ENCODE assay signal across 15 cellular contexts in genomic region chr17:72031219-72031906, GRCh38.
DNase-seq lines count a peak whose midpoint lies in the region; ATAC-seq, FAIRE-seq and TF ChIP-seq lines count a peak whose summit lies in the region.
"Had no signal": no experiment of that assay in that cellular context is flagged by ENCODE, and none has a peak within 500 bp of the region (broad histone marks: within the 10 kb centered on the region; RNA-seq: fewer than 3 reads in every experiment).

No MANE protein-coding gene starts in this region.

- FAIRE-seq in astrocyte (lab: Jason Lieb, UNC): no peak

- peak overlapping the region; percentile 81 for H2AFZ ChIP-seq in astrocyte (ENCODE audit: low read depth, low read length)

- peaks cover 22% of the 10 kb centered on the region for H3K4me1 Mint-ChIP-seq in CD8-positive, alpha-beta T cell (ENCODE audit: low read depth)
- H3K4me1 Mint-ChIP-seq in astrocyte (ENCODE audit: low read depth, unreplicated experiment) (no peaks in the 10 kb centered on the region), progenitor cell of endocrine pancreas (ENCODE audit: low read depth) (peaks cover 48% of the 10 kb centered on the region)
- H3K4me1 Mint-ChIP-seq in natural killer cell treated with Interleukin-12 subunit alpha and Interleukin-12 subunit beta and Interleukin-15 and Interleukin-18, amount 100 ng/mL, for 72 hours (ENCODE audit: low read depth in 2 of 2): peaks cover 5 to 11% of the 10 kb centered on the region in 2 donors

- H3K36me3 ChIP-seq in CD8-positive, alpha-beta T cell (ENCODE audit: insufficient read depth, low read length): no peaks in the 10 kb centered on the region
- H3K36me3 ChIP-seq in HUES64 (ENCODE audit: insufficient read depth, low read length): no peaks in the 10 kb centered on the region
- no peaks in the 10 kb centered on the region for H3K36me3 ChIP-seq in astrocyte (ENCODE audit: insufficient read depth, low read length)
- H3K36me3 ChIP-seq: adrenal gland had no signal

- WGBS in HUES64: 77% methylated on average over 7 of the region's 8 CpGs

- H3K4me3 ChIP-seq in CD8-positive, alpha-beta T cell (ENCODE audit: low read depth, low read length): no peak overlapping the region
- H3K4me3 ChIP-seq in HUES64 (ENCODE audit: low read length) (peak overlapping the region; percentile 52; the same call in 1 of the 2 replicates), astrocyte (ENCODE audit: insufficient read depth, low read depth, low read length) (no peak overlapping the region)

- ATAC-seq in CD8-positive, alpha-beta T cell: no peak
- ATAC-seq in natural killer cell treated with Interleukin-12 subunit alpha and Interleukin-12 subunit beta and Interleukin-15 and Interleukin-18, amount 100 ng/mL, for 72 hours: no peak
- ATAC-seq in GM18870 (IDR thresholded peaks at IDR 0.05; ENCODE audit: unreplicated experiment): no peak
- ATAC-seq: stimulated activated naive B cell treated with anti-CD40 and anti-IgM and Interleukin-4, amounts not matched to agents 10 μg/mL and 1 μg/mL and 100 μg/mL, for 72 hours had no signal

- CTCF ChIA-PET in CD8-positive, alpha-beta T cell (lab: Charles Lee): interaction anchor here (1.0 kb wide), 1 partner anchor 14 kb away, joined by 3 read pairs; no protein-coding TSS in a partner anchor

- DNase-seq in CD8-positive, alpha-beta T cell: no peak
- DNase-seq in astrocyte (ENCODE audit: low read depth) (no peak), hypothalamus (lab: John Stamatoyannopoulos, UW) (no peak), progenitor cell of endocrine pancreas (ENCODE audit: low spot score, unreplicated experiment) (no peak), NCI-H510A (lab: John Stamatoyannopoulos, UW) (no peak)
- DNase-seq in natural killer cell treated with Interleukin-12 subunit alpha and Interleukin-12 subunit beta and Interleukin-15 and Interleukin-18, amount 100 ng/mL, for 72 hours (ENCODE audit: low spot score): no peak
- DNase-seq: activated T-cell treated with anti-CD3 and anti-CD28 coated beads for 4 hours; NCI-H526 treated with DMSO at 0.1 percent for 48 hours; RPMI8226; stimulated activated naive B cell treated with anti-CD40 and anti-IgM and Interleukin-4, amounts not matched to agents 10 μg/mL and 1 μg/mL and 100 μg/mL, for 72 hours; trophoblast cell had no signal

- H3K27me3 Mint-ChIP-seq in CD8-positive, alpha-beta T cell (ENCODE audit: low read depth): peaks cover 3% of the 10 kb centered on the region
- H3K27me3 Mint-ChIP-seq in astrocyte (ENCODE audit: low read depth, unreplicated experiment): peaks cover 11% of the 10 kb centered on the region
- H3K27me3 Mint-ChIP-seq in natural killer cell treated with Interleukin-12 subunit alpha and Interleukin-12 subunit beta and Interleukin-15 and Interleukin-18, amount 100 ng/mL, for 72 hours: no peaks in the 10 kb centered on the region
- no peaks in the 10 kb centered on the region for H3K27me3 Mint-ChIP-seq in progenitor cell of endocrine pancreas

- peaks cover 15% of the 10 kb centered on the region for H3K4me1 ChIP-seq in CD8-positive, alpha-beta T cell (ENCODE audit: insufficient read depth, low read length)
- H3K4me1 ChIP-seq in HUES64 (ENCODE audit: insufficient read depth, low read length) (peaks cover 42% of the 10 kb centered on the region), astrocyte (ENCODE audit: insufficient read depth, low read length) (peaks cover 4% of the 10 kb centered on the region)

- no peaks in the 10 kb centered on the region for H3K79me2 ChIP-seq in astrocyte (ENCODE audit: insufficient read depth, low read length)

- H3K36me3 Mint-ChIP-seq in CD8-positive, alpha-beta T cell: no peaks in the 10 kb centered on the region
- H3K36me3 Mint-ChIP-seq in astrocyte (ENCODE audit: low read depth, unreplicated experiment): no peaks in the 10 kb centered on the region
- no peaks in the 10 kb centered on the region for H3K36me3 Mint-ChIP-seq in natural killer cell treated with Interleukin-12 subunit alpha and Interleukin-12 subunit beta and Interleukin-15 and Interleukin-18, amount 100 ng/mL, for 72 hours
- peaks cover 5% of the 10 kb centered on the region for H3K36me3 Mint-ChIP-seq in progenitor cell of endocrine pancreas (ENCODE audit: insufficient read depth)
- H3K36me3 Mint-ChIP-seq: stimulated activated naive B cell treated with anti-CD40 and anti-IgM and Interleukin-4, amounts not matched to agents 10 μg/mL and 1 μg/mL and 100 μg/mL, for 72 hours had no signal

- no peak overlapping the region for H3K27ac ChIP-seq in CD8-positive, alpha-beta T cell (ENCODE audit: low read depth, low read length)
- no peak overlapping the region for H3K27ac ChIP-seq in HUES64 (ENCODE audit: low read depth, low read length)
- H3K27ac ChIP-seq in astrocyte (ENCODE audit: low read depth, low read length): no peak overlapping the region
- H3K27ac ChIP-seq: adrenal gland had no signal

- no peaks in the 10 kb centered on the region for H3K9me3 ChIP-seq in CD8-positive, alpha-beta T cell (ENCODE audit: low read length)
- H3K9me3 ChIP-seq in HUES64 (ENCODE audit: insufficient read depth, low read depth, low read length): no peaks in the 10 kb centered on the region
- H3K9me3 ChIP-seq in astrocyte (ENCODE audit: insufficient read depth, low read depth, low read length): no peaks in the 10 kb centered on the region
- H3K9me3 ChIP-seq: adrenal gland had no signal

- H3K27me3 ChIP-seq in CD8-positive, alpha-beta T cell (ENCODE audit: insufficient read depth, low read length): no peaks in the 10 kb centered on the region
- H3K27me3 ChIP-seq in HUES64 (ENCODE audit: insufficient read depth, low read length) (no peaks in the 10 kb centered on the region), astrocyte (ENCODE audit: insufficient read depth, low read length) (no peaks in the 10 kb centered on the region)
- H3K27me3 ChIP-seq: adrenal gland had no signal

- H4K20me1 ChIP-seq in astrocyte (ENCODE audit: insufficient read depth, low read length): no peaks in the 10 kb centered on the region

- no peak overlapping the region for H3K27ac Mint-ChIP-seq in CD8-positive, alpha-beta T cell
- H3K27ac Mint-ChIP-seq in astrocyte (ENCODE audit: unreplicated experiment) (no peak overlapping the region), progenitor cell of endocrine pancreas (no peak overlapping the region)
- H3K27ac Mint-ChIP-seq in natural killer cell treated with Interleukin-12 subunit alpha and Interleukin-12 subunit beta and Interleukin-15 and Interleukin-18, amount 100 ng/mL, for 72 hours: no peak overlapping the region
- H3K27ac Mint-ChIP-seq: stimulated activated naive B cell treated with anti-CD40 and anti-IgM and Interleukin-4, amounts not matched to agents 10 μg/mL and 1 μg/mL and 100 μg/mL, for 72 hours; T-helper 1 cell treated with Interleukin-12 subunit alpha and Interleukin-12 subunit beta and Interleukin-4 antibody, amounts not matched to agents 30 μg/mL and 1 μg/mL, for 36 hours had no signal

- peak overlapping the region; percentile 97 for H3K4me2 ChIP-seq in astrocyte (ENCODE audit: low read length)

- intact Hi-C loops in CD8-positive, alpha-beta T cell (cut with DNase I, micrococcal nuclease): no loop called here

- POLR2A ChIA-PET in CD8-positive, alpha-beta T cell (lab: Charles Lee): no interaction called here

- peak overlapping the region; percentile 71 for H3K4me3 Mint-ChIP-seq in CD8-positive, alpha-beta T cell
- H3K4me3 Mint-ChIP-seq in astrocyte (ENCODE audit: unreplicated experiment): peak overlapping the region; percentile 34
- H3K4me3 Mint-ChIP-seq in natural killer cell treated with Interleukin-12 subunit alpha and Interleukin-12 subunit beta and Interleukin-15 and Interleukin-18, amount 100 ng/mL, for 72 hours: peak overlapping the region; percentile 21
- H3K4me3 Mint-ChIP-seq in progenitor cell of endocrine pancreas (ENCODE audit: low read depth): no peak overlapping the region

- H3K9ac ChIP-seq in HUES64 (ENCODE audit: low read depth, low read length): no peak overlapping the region
- H3K9ac ChIP-seq in astrocyte (ENCODE audit: low read length): no peak overlapping the region

- no peaks in the 10 kb centered on the region for H3K9me3 Mint-ChIP-seq in CD8-positive, alpha-beta T cell
- H3K9me3 Mint-ChIP-seq in astrocyte (ENCODE audit: unreplicated experiment): peaks cover under 1% of the 10 kb centered on the region
- peaks cover 3% of the 10 kb centered on the region for H3K9me3 Mint-ChIP-seq in natural killer cell treated with Interleukin-12 subunit alpha and Interleukin-12 subunit beta and Interleukin-15 and Interleukin-18, amount 100 ng/mL, for 72 hours
- H3K9me3 Mint-ChIP-seq in progenitor cell of endocrine pancreas (ENCODE audit: low read depth): peaks cover 6% of the 10 kb centered on the region
- H3K9me3 Mint-ChIP-seq: T-helper 1 cell treated with Interleukin-12 subunit alpha and Interleukin-12 subunit beta and Interleukin-4 antibody, amounts not matched to agents 30 μg/mL and 1 μg/mL, for 36 hours had no signal

- TF ChIP-seq CTCF in CD8-positive, alpha-beta T cell (IDR thresholded peaks at IDR 0.05): no peak
- TF ChIP-seq CTCF in astrocyte (IDR thresholded peaks at IDR 0.05; ENCODE audit: insufficient read depth, low read depth, low read length): no peak
- TF ChIP-seq CTCF in progenitor cell of endocrine pancreas (IDR thresholded peaks at IDR 0.05; ENCODE audit: unreplicated experiment): no peak
